In genomic region chr5:112923988-112924387, GRCh38 we compare ENCODE assay signal across 1 cellular context.
TF ChIP-seq lines count a peak whose summit lies in the region.

No MANE protein-coding gene starts in this region.

TF ChIP-seq in HepG2, 621 proteins besides CTCF, POLR2A, EP300 and RAD21:
- TF ChIP-seq U2AF1 (optimal IDR thresholded peaks at IDR 0.05; ENCODE audit: low read depth, low read length) (no peak), NR0B2 (CRISPR knock-in tag; IDR thresholded peaks at IDR 0.05) (no peak)
